ENCODE assay signal across 9 cellular contexts in genomic region chr7:23863209-23863798, GRCh38.
DNase-seq lines count a peak whose midpoint lies in the region; ATAC-seq, FAIRE-seq and TF ChIP-seq lines count a peak whose summit lies in the region.
"Had no signal": no experiment of that assay in that cellular context is flagged by ENCODE, and none has a peak within 500 bp of the region (broad histone marks: within the 10 kb centered on the region; RNA-seq: fewer than 3 reads in every experiment).

No MANE protein-coding gene starts in this region.

- H3K9me3 ChIP-seq in astrocyte (ENCODE audit: insufficient read depth, low read depth, low read length) (no peaks in the 10 kb centered on the region), HepG2 (ENCODE audit: low read length) (no peaks in the 10 kb centered on the region)

- ATAC-seq in natural killer cell, result no peak
- no peak for ATAC-seq in natural killer cell treated with Interleukin-12 subunit alpha and Interleukin-12 subunit beta and Interleukin-15 and Interleukin-18, amount 100 ng/mL, for 72 hours
- 0 out of 3 replicates have a peak, but pooled peaks have one; percentile 41 for ATAC-seq in HepG2
- no peak for ATAC-seq in GM19455 (IDR thresholded peaks at IDR 0.05; ENCODE audit: unreplicated experiment)

- no peaks in the 10 kb centered on the region for H4K20me1 ChIP-seq in astrocyte (ENCODE audit: insufficient read depth, low read length)
- no peaks in the 10 kb centered on the region for H4K20me1 ChIP-seq in HepG2 (ENCODE audit: insufficient read depth, low read length)

- H3K27me3 Mint-ChIP-seq in natural killer cell (ENCODE audit: low read depth in 2 of 2) (peaks cover 6 to 24% of the 10 kb centered on the region in 2 donors), astrocyte (ENCODE audit: low read depth, unreplicated experiment) (peaks cover 5% of the 10 kb centered on the region)
- H3K27me3 Mint-ChIP-seq in natural killer cell treated with Interleukin-12 subunit alpha and Interleukin-12 subunit beta and Interleukin-15 and Interleukin-18, amount 100 ng/mL, for 72 hours, result peaks cover 10 to 15% of the 10 kb centered on the region in 2 donors

- H3K36me3 ChIP-seq in astrocyte (ENCODE audit: insufficient read depth, low read length) (no peaks in the 10 kb centered on the region), HepG2 (replicated peaks in 1 of 2; ENCODE audit: control insufficient read depth in 1 of 2, insufficient read depth in 2 of 2, low read length in 2 of 2) (no peaks in the 10 kb centered on the region)

- H3K4me1 Mint-ChIP-seq in natural killer cell, result no peaks in the 10 kb centered on the region
- H3K4me1 Mint-ChIP-seq in natural killer cell treated with Interleukin-12 subunit alpha and Interleukin-12 subunit beta and Interleukin-15 and Interleukin-18, amount 100 ng/mL, for 72 hours (ENCODE audit: low read depth in 2 of 2), result peaks cover 0 to 6% of the 10 kb centered on the region in 2 donors
- no peaks in the 10 kb centered on the region for H3K4me1 Mint-ChIP-seq in astrocyte (ENCODE audit: low read depth, unreplicated experiment)

- H3K4me3 ChIP-seq in astrocyte (ENCODE audit: insufficient read depth, low read depth, low read length), result no peak overlapping the region
- H3K4me3 ChIP-seq in HepG2 (replicated peaks in 1 of 3; ENCODE audit: insufficient read depth in 1 of 3, low read depth in 2 of 3, low read length in 3 of 3), result no peak overlapping the region

- DNase-seq in natural killer cell (no peak), NCI-H1417 treated with DMSO at 0.1 percent for 48 hours (lab: John Stamatoyannopoulos, UW) (peak; percentile 22), astrocyte (ENCODE audit: low read depth) (peak; percentile 10), HepG2 (ENCODE audit: low spot score) (peak; percentile 16), cardiac septum (ENCODE audit: low spot score) (no peak)
- DNase-seq in natural killer cell treated with Interleukin-12 subunit alpha and Interleukin-12 subunit beta and Interleukin-15 and Interleukin-18, amount 100 ng/mL, for 72 hours (ENCODE audit: low spot score), result no peak
- DNase-seq in activated effector memory CD4-positive, alpha-beta T cell treated with anti-CD3 and anti-CD28 coated beads, Interleukin-2, amount 50 U/mL, for 16 hours, result no peak

- H3K27me3 ChIP-seq in astrocyte (ENCODE audit: insufficient read depth, low read length) (no peaks in the 10 kb centered on the region), HepG2 (ENCODE audit: control insufficient read depth in 1 of 2, insufficient read depth in 2 of 2, low read length in 2 of 2) (no peaks in the 10 kb centered on the region)

- H3K4me3 Mint-ChIP-seq in natural killer cell (no peak overlapping the region), astrocyte (ENCODE audit: unreplicated experiment) (no peak overlapping the region)
- no peak overlapping the region for H3K4me3 Mint-ChIP-seq in natural killer cell treated with Interleukin-12 subunit alpha and Interleukin-12 subunit beta and Interleukin-15 and Interleukin-18, amount 100 ng/mL, for 72 hours

- H3K4me1 ChIP-seq in astrocyte (ENCODE audit: insufficient read depth, low read length) (no peaks in the 10 kb centered on the region), HepG2 (ENCODE audit: insufficient read depth, low read length) (no peaks in the 10 kb centered on the region)

- POLR2A ChIA-PET in HepG2 (lab: Yijun Ruan, JAX), result no interaction called here

- TF ChIP-seq EP300 in HepG2 (IDR thresholded peaks at IDR 0.05; ENCODE audit: low read depth in 2 of 2, low read length in 2 of 2), result no peak
- TF ChIP-seq EP300 in HepG2 (CRISPR knock-in tag; IDR thresholded peaks at IDR 0.05; ENCODE audit: borderline replicate concordance), result no peak

- no peak for TF ChIP-seq POLR2A in HepG2 (IDR thresholded peaks at IDR 0.05; ENCODE audit: insufficient read depth in 1 of 2, low read depth in 2 of 2, low read length in 2 of 2)

- H3K36me3 Mint-ChIP-seq in natural killer cell (no peaks in the 10 kb centered on the region), astrocyte (ENCODE audit: low read depth, unreplicated experiment) (no peaks in the 10 kb centered on the region)
- H3K36me3 Mint-ChIP-seq in natural killer cell treated with Interleukin-12 subunit alpha and Interleukin-12 subunit beta and Interleukin-15 and Interleukin-18, amount 100 ng/mL, for 72 hours, result no peaks in the 10 kb centered on the region

- CTCF ChIA-PET in HepG2 (lab: Yijun Ruan, JAX; ENCODE audit: low intra/inter-chr PET ratio, low total read pairs), result no interaction called here

- H3K79me2 ChIP-seq in astrocyte (ENCODE audit: insufficient read depth, low read length) (no peaks in the 10 kb centered on the region), HepG2 (ENCODE audit: insufficient read depth, low read length) (no peaks in the 10 kb centered on the region)

- TF ChIP-seq CTCF in natural killer cell (IDR thresholded peaks at IDR 0.05) (peak; percentile 36), astrocyte (IDR thresholded peaks at IDR 0.05; ENCODE audit: insufficient read depth, low read depth, low read length) (peak; percentile 69), HepG2 (CRISPR knock-in tag; IDR thresholded peaks at IDR 0.05) (peak; percentile 58)

- in situ Hi-C loops in HepG2 (cut with HindIII; ENCODE audit: extremely low pct_ligation_motif_present, low pct_unique_long_range_greater_than_20kb), result loop anchor here (10.0 kb wide), 1 partner anchor 541 kb away; no protein-coding TSS in a partner anchor

- no peak overlapping the region for H3K27ac ChIP-seq in astrocyte (ENCODE audit: low read depth, low read length)
- no peak overlapping the region for H3K27ac ChIP-seq in HepG2 (ENCODE audit: extremely low read length, insufficient read depth, low read length)

- peak; percentile 41 for FAIRE-seq in astrocyte (lab: Jason Lieb, UNC)
- FAIRE-seq in HepG2 (lab: Jason Lieb, UNC), result peak; percentile 53
- FAIRE-seq: GM18507 had no signal

- H3K9me3 Mint-ChIP-seq in natural killer cell (no peaks in the 10 kb centered on the region), astrocyte (ENCODE audit: unreplicated experiment) (peaks cover 4% of the 10 kb centered on the region)
- no peaks in the 10 kb centered on the region for H3K9me3 Mint-ChIP-seq in natural killer cell treated with Interleukin-12 subunit alpha and Interleukin-12 subunit beta and Interleukin-15 and Interleukin-18, amount 100 ng/mL, for 72 hours

- intact Hi-C loops in natural killer cell (cut with micrococcal nuclease), result loop anchor here (1.0 kb wide), 1 partner anchor 802 kb away; no protein-coding TSS in a partner anchor
- intact Hi-C loops in HepG2 (cut with micrococcal nuclease; ENCODE audit: unreplicated experiment), result loop anchor here (1.0 to 10.0 kb wide), 3 partner anchors 241 to 801 kb away; no protein-coding TSS in a partner anchor
- intact Hi-C loops in cardiac septum (cut with DNase I), result no loop called here

- WGBS in HepG2 (ENCODE audit: low lambda C conversion rate), result 0% methylated on average over 1 of the region's 1 CpG

- H3K27ac Mint-ChIP-seq in natural killer cell (no peak overlapping the region), astrocyte (ENCODE audit: unreplicated experiment) (no peak overlapping the region)
- no peak overlapping the region for H3K27ac Mint-ChIP-seq in natural killer cell treated with Interleukin-12 subunit alpha and Interleukin-12 subunit beta and Interleukin-15 and Interleukin-18, amount 100 ng/mL, for 72 hours

- H3K4me2 ChIP-seq in astrocyte (ENCODE audit: low read length) (no peak overlapping the region), HepG2 (ENCODE audit: low read depth, low read length) (no peak overlapping the region)

- BruUV-seq in HepG2 (replicated peaks; lab: Mats Ljungman, UMichigan), result no TSS peak

- no peak overlapping the region for H2AFZ ChIP-seq in astrocyte (ENCODE audit: low read depth, low read length)
- no peak overlapping the region for H2AFZ ChIP-seq in HepG2 (ENCODE audit: low read length)

- no peak overlapping the region for H3K9ac ChIP-seq in astrocyte (ENCODE audit: low read length)
- H3K9ac ChIP-seq in HepG2 (ENCODE audit: insufficient read depth, low read depth, low read length), result no peak overlapping the region

- no peak for TF ChIP-seq RAD21 in HepG2 (CRISPR knock-in tag; IDR thresholded peaks at IDR 0.05)

TF ChIP-seq in HepG2, 621 proteins besides CTCF, POLR2A, EP300 and RAD21 (continues in another document):
- TF ChIP-seq FUBP1 (CRISPR knock-in tag; IDR thresholded peaks at IDR 0.05; ENCODE audit: borderline replicate concordance), result no peak
- TF ChIP-seq STAG1 (CRISPR knock-in tag; IDR thresholded peaks at IDR 0.05), result peak; percentile 72

Comparison
In these comparisons a context has a peak if more than half of its experiments do, and no peak if none do; other contexts are left out.
1. DNase-seq: peak in NCI-H1417 treated with DMSO at 0.1 percent for 48 hours (single experiment), astrocyte (single experiment) and HepG2 (single experiment); none in natural killer cell (single experiment), natural killer cell treated with Interleukin-12 subunit alpha and Interleukin-12 subunit beta and Interleukin-15 and Interleukin-18, amount 100 ng/mL, for 72 hours (single experiment), activated effector memory CD4-positive, alpha-beta T cell treated with anti-CD3 and anti-CD28 coated beads, Interleukin-2, amount 50 U/mL, for 16 hours (single experiment) and cardiac septum (single experiment).
2. Peak in every context shown above with its lines, with median percentiles within 50 percentile points of each other: CTCF ChIP-seq.